ENCODE assay signal across 8 cellular contexts in genomic region chr15:66387176-66388056, GRCh38. TPM values are rescaled to one million over a fixed set of nuclear protein-coding genes. Genes with fewer than 3 reads are reported as not detected.
A peak's percentile ranks its signal among the peaks of the same experiment; 100 is the strongest.
DNase-seq lines count a peak whose midpoint lies in the region; ATAC-seq and TF ChIP-seq lines count a peak whose summit lies in the region.

No MANE protein-coding gene starts in this region.

- H3K4ac ChIP-seq in trophoblast cell (ENCODE audit: low read depth, low read length), result peak overlapping the region; percentile 88

- ATAC-seq in HG03342 (IDR thresholded peaks at IDR 0.05; ENCODE audit: unreplicated experiment), result peak; percentile 20
- peak; percentile 62 to 64 for ATAC-seq in activated naive CD4-positive, alpha-beta T cell treated with anti-CD3 and anti-CD28 coated beads, Interleukin-2, amount 50 U/mL, for 72 hours
- peak; percentile 27 for ATAC-seq in Right ventricle myocardium inferior

- peak overlapping the region; percentile 69 for H3K14ac ChIP-seq in trophoblast cell (ENCODE audit: low read length)

- H3K36me3 ChIP-seq in trophoblast cell (ENCODE audit: control insufficient read depth in 1 of 2, insufficient read depth in 2 of 2, low read length in 2 of 2) (no peaks in the 10 kb centered on the region), transverse colon (no peaks in the 10 kb centered on the region)

- peak overlapping the region; percentile 86 for H3K27ac ChIP-seq in trophoblast cell (ENCODE audit: low read depth, low read length)
- peak overlapping the region; percentile 97 to 99 (median 98) for H3K27ac ChIP-seq in transverse colon

- TF ChIP-seq POLR2A in transverse colon (IDR thresholded peaks at IDR 0.05), result no peak

- H2BK5ac ChIP-seq in trophoblast cell (ENCODE audit: low read depth, low read length, poor library complexity), result peak overlapping the region; percentile 58

- H3K4me3 ChIP-seq in trophoblast cell (ENCODE audit: low read depth, low read length) (peak overlapping the region; percentile 98), transverse colon (peak overlapping the region; percentile 81 to 98 (median 90))

- no peak overlapping the region for H2BK12ac ChIP-seq in trophoblast cell (ENCODE audit: low read length)

- H4K91ac ChIP-seq in trophoblast cell (ENCODE audit: low read depth, low read length), result peak overlapping the region; percentile 20

- peaks cover 12% of the 10 kb centered on the region for H3K79me2 ChIP-seq in trophoblast cell (ENCODE audit: control insufficient read depth, insufficient read depth, low read length, poor library complexity)

- H3K9me3 Mint-ChIP-seq in activated naive CD4-positive, alpha-beta T cell treated with anti-CD3 and anti-CD28 coated beads, Interleukin-2, amount 50 U/mL, for 72 hours, result no peaks in the 10 kb centered on the region

- H4K8ac ChIP-seq in trophoblast cell (ENCODE audit: low read depth, low read length), result no peak overlapping the region

- peak overlapping the region; percentile 89 for H3K9ac ChIP-seq in trophoblast cell (ENCODE audit: low read length)

- H2AFZ ChIP-seq in trophoblast cell (ENCODE audit: insufficient read depth, low read length, poor library complexity), result peak overlapping the region; percentile 27

- no CpG with 5 or more reads among the region's 61 CpGs for WGBS in trophoblast cell (ENCODE audit: extremely low coverage, insufficient coverage, insufficient read length)
- 1 to 7% methylated on average over 3 to 37 of the region's 61 CpGs for WGBS in transverse colon (ENCODE audit: low coverage in 1 of 2), 2 donors

- H3K79me1 ChIP-seq in trophoblast cell (ENCODE audit: low read length), result peaks cover 8% of the 10 kb centered on the region

- peak; percentile 49 for TF ChIP-seq CTCF in GM13977 (IDR thresholded peaks at IDR 0.05; ENCODE audit: extremely low read depth, insufficient read depth, missing control alignments)
- TF ChIP-seq CTCF in transverse colon (IDR thresholded peaks at IDR 0.05), result peak in 4 of 5 experiments; percentile 29 to 43 (median 33)

- H3K9me3 ChIP-seq in trophoblast cell (ENCODE audit: insufficient read depth, low read depth, low read length) (no peaks in the 10 kb centered on the region), transverse colon (no peaks in the 10 kb centered on the region)

- H4K12ac ChIP-seq in trophoblast cell (ENCODE audit: low read depth, low read length), result peak overlapping the region; percentile 35

- no peak for TF ChIP-seq EP300 in transverse colon (IDR thresholded peaks at IDR 0.05; ENCODE audit: low read depth)

- peak overlapping the region; percentile 78 for H3K18ac ChIP-seq in trophoblast cell (ENCODE audit: low read length)

- H3K4me2 ChIP-seq in trophoblast cell (ENCODE audit: low read length), result peak overlapping the region; percentile 78

- peak overlapping the region; percentile 89 to 90 for H3K27ac Mint-ChIP-seq in activated naive CD4-positive, alpha-beta T cell treated with anti-CD3 and anti-CD28 coated beads, Interleukin-2, amount 50 U/mL, for 72 hours

- in situ Hi-C loops in GM13977 (cut with MboI; ENCODE audit: low pct_unique_long_range_greater_than_20kb, low sequenced_read_pairs, unreplicated experiment), result loop anchor here (10.0 kb wide), 1 partner anchor 107 kb away; the partner anchor contains the start of gene SNAPC5
- in situ Hi-C loops in transverse colon (cut with MboI; ENCODE audit: low pct_ligation_motif_present in 1 of 4, low pct_unique_long_range_greater_than_20kb in 1 of 4, low sequenced_read_pairs in 3 of 4), result loop anchor here in 1 of 4 donors (25.0 kb wide), 1 partner anchor 100 kb away; the partner anchor contains the start of gene SNAPC5

- intact Hi-C loops in Right ventricle myocardium inferior (cut with DNase I), result loop anchor here (2.0 kb wide), 2 partner anchors 31 to 117 kb away; partner anchors contain the start of genes RPL4, TIPIN and ZWILCH
- intact Hi-C loops in transverse colon (cut with DNase I; ENCODE audit: low total_unique reads), result loop anchor here (2.0 kb wide), 2 partner anchors 109 to 117 kb away; partner anchors contain the start of genes RPL4, SNAPC5 and ZWILCH

- H3K4me1 ChIP-seq in trophoblast cell (ENCODE audit: control insufficient read depth in 1 of 2, insufficient read depth in 2 of 2, low read length in 2 of 2) (peaks cover 2 to 10% of the 10 kb centered on the region in 2 experiments), transverse colon (peaks cover 10 to 46% (median 17%) of the 10 kb centered on the region in 4 donors)

- H3K27me3 ChIP-seq in trophoblast cell (ENCODE audit: insufficient read depth, low read length) (no peaks in the 10 kb centered on the region), transverse colon (no peaks in the 10 kb centered on the region)

- no peak overlapping the region for H2AK5ac ChIP-seq in trophoblast cell (ENCODE audit: low read length)

- peaks cover 17 to 43% of the 10 kb centered on the region in 2 donors for H3K36me3 Mint-ChIP-seq in activated naive CD4-positive, alpha-beta T cell treated with anti-CD3 and anti-CD28 coated beads, Interleukin-2, amount 50 U/mL, for 72 hours

- DNase-seq in A172 (ENCODE audit: low spot score) (peak; percentile 53), GM13977 (ENCODE audit: low spot score) (peak; percentile 53), SK-N-DZ (ENCODE audit: low spot score) (peak; percentile 52), Right ventricle myocardium inferior (ENCODE audit: missing footprints) (peak; percentile 82), trophoblast cell (peak; percentile 47 to 62), transverse colon (peak; percentile 66)
- peak; percentile 74 to 82 for DNase-seq in activated naive CD4-positive, alpha-beta T cell treated with anti-CD3 and anti-CD28 coated beads, Interleukin-2, amount 50 U/mL, for 72 hours (ENCODE audit: low spot score in 2 of 2)

- H3K23ac ChIP-seq in trophoblast cell (ENCODE audit: low read length), result no peak overlapping the region

- H2BK120ac ChIP-seq in trophoblast cell (ENCODE audit: insufficient read depth, low read length, poor library complexity), result peak overlapping the region; percentile 52

RNA-seq across cellular contexts. Expression of gene MAP2K1, which starts 0.7 kb away (rescaled TPM):
- 33.6 and 48.2 TPM in 2 replicates for total RNA-seq in A172 (2014; rRNA removed; shearing (Covaris generic))
- 22.5 and 25.2 TPM in 2 replicates for polyA plus RNA-seq in SK-N-DZ (2014; cell fraction: cytosol; rRNA removed)
- 16.9 and 17.1 TPM in 2 replicates for polyA plus RNA-seq in SK-N-DZ (2014; cell fraction: nucleus; rRNA removed)
- total RNA-seq in activated naive CD4-positive, alpha-beta T cell treated with anti-CD3 and anti-CD28 coated beads, Interleukin-2, amount 50 U/mL, for 72 hours, result 100 to 1,000 TPM in 1 of 2 donors, 10 to 100 TPM in 1; 78.8 to 131 TPM
- total RNA-seq in Right ventricle myocardium inferior (47.3 TPM), transverse colon (10 to 100 TPM; 14.7 to 83.0 (median 40.0) TPM)
- 36.6 and 37.5 TPM in 2 replicates for polyA plus RNA-seq in trophoblast cell (2013)

RNA-seq across cellular contexts. Expression of gene TIPIN, which starts 30.9 kb away (rescaled TPM):
- 18.6 and 34.0 TPM in 2 replicates for total RNA-seq in A172 (2014; rRNA removed; shearing (Covaris generic))
- polyA plus RNA-seq in SK-N-DZ (2014; cell fraction: cytosol; rRNA removed), result 32.0 and 36.1 TPM in 2 replicates
- polyA plus RNA-seq in SK-N-DZ (2014; cell fraction: nucleus; rRNA removed), result 18.8 and 24.0 TPM in 2 replicates
- total RNA-seq in activated naive CD4-positive, alpha-beta T cell treated with anti-CD3 and anti-CD28 coated beads, Interleukin-2, amount 50 U/mL, for 72 hours, result 10 to 100 TPM; 27.9 to 36.3 TPM
- 2.8 TPM for total RNA-seq in Right ventricle myocardium inferior
- 13.2 and 14.8 TPM in 2 replicates for polyA plus RNA-seq in trophoblast cell (2013)
- total RNA-seq in transverse colon, result 1 to 10 TPM in 3 of 4 donors, not detected in 1; 2.2 to 4.0 (median 2.5) TPM

Comparison
In these comparisons a context has a peak if more than half of its experiments do, and no peak if none do; other contexts are left out.
1. Peak in every context shown above with its lines: DNase-seq, ATAC-seq, H3K4me3 ChIP-seq and H3K27ac ChIP-seq.